In the genomic region with DNA sequence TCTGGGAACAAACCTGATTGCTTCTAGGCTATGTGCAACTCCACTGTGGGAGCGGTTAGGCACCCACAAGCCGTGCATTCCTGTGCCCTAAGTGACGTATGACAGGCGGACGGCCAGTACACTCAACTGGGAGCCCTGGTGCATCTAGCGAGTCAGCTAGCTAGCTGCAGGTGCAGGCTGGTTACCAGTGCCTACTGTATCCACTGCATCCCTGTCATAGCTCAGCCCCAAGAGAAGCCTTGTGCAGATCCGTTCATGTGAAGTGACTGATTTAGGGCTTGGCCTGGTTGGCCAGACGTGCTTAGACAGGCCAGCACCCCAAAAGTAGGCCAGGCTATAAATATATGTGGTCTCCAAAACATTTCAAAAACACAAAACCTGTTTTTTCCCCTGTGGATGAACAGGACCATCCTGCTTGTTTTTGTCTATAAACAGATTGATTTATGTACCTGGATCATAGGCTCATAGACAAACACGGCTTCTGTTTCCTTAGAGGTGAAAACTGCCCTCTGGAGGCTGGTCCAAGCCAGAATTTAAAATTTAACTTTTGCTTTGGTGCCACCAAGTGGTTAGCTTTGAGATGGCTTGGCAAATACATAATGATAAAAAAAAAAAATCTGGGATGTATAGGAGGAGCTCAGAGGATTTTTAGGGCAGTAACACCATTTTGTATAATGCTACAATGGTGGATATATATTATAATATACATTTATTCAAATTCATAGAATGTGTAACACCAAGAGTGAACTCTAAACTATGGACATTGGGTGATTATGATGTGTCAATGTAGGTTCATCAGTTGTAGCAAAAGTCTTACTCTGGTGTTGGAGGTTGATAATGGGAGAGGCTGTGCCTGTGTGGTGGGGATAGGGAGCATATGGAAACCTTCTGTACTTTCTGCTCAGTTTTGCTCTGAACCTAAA, we compare ENCODE assay signal across 8 cellular contexts.
DNase-seq lines count a peak whose midpoint lies in the region; ATAC-seq and TF ChIP-seq lines count a peak whose summit lies in the region.

No MANE protein-coding gene starts in this region.

- TF ChIP-seq RAD21 in SK-N-SH (IDR thresholded peaks at IDR 0.05; ENCODE audit: low read length) = peak; percentile 96

- no peaks in the 10 kb centered on the region for H3K9me2 ChIP-seq in SK-N-SH

- no peak overlapping the region for H3K9ac ChIP-seq in SK-N-SH
- H3K9ac ChIP-seq in skeletal muscle satellite cell (ENCODE audit: low read depth, low read length) = peak overlapping the region; percentile 27

- H3K27me3 ChIP-seq in SK-N-SH (ENCODE audit: insufficient read depth) (no peaks in the 10 kb centered on the region), skeletal muscle satellite cell (ENCODE audit: control insufficient read depth, insufficient read depth, low read length) (no peaks in the 10 kb centered on the region)

- TF ChIP-seq EP300 in SK-N-SH (IDR thresholded peaks at IDR 0.05; ENCODE audit: borderline replicate concordance in 1 of 2, low read depth in 1 of 2, low read length in 1 of 2) = no peak

- H3K4me2 ChIP-seq in SK-N-SH (no peak overlapping the region), skeletal muscle satellite cell (ENCODE audit: low read length) (peak overlapping the region; percentile 45)

- WGBS in SK-N-SH (ENCODE audit: low lambda C conversion rate) = 69% methylated on average over 4 of the region's 9 CpGs

- H3K27ac ChIP-seq in SK-N-SH (ENCODE audit: low read depth in 2 of 2, low read length in 1 of 2) = no peak overlapping the region

- ATAC-seq in HG02610 (IDR thresholded peaks at IDR 0.05; ENCODE audit: unreplicated experiment) = peak; percentile 89
- peak; percentile 81 for ATAC-seq in left ventricle myocardium superior

- CTCF ChIA-PET in SK-N-SH (lab: Yijun Ruan, JAX) = interaction anchor here (0.6 to 2.7 kb wide), 29 partner anchors 9 to 1186 kb away, joined by 3 to 22 read pairs (median 4); a partner anchor contains a TSS

- H3F3A ChIP-seq in SK-N-SH (replicated peaks; ENCODE audit: insufficient read depth) = no peaks in the 10 kb centered on the region

- intact Hi-C loops in left ventricle myocardium superior (cut with micrococcal nuclease) = loop anchor here (5.0 kb wide), 1 partner anchor 137 kb away; a partner anchor contains a TSS

- peak; percentile 98 for TF ChIP-seq CTCF in SK-N-SH (IDR thresholded peaks at IDR 0.05)

- H3K9me3 ChIP-seq in SK-N-SH (no peaks in the 10 kb centered on the region), skeletal muscle satellite cell (replicated peaks; ENCODE audit: low read length) (no peaks in the 10 kb centered on the region)

- no peaks in the 10 kb centered on the region for H4K20me1 ChIP-seq in SK-N-SH (ENCODE audit: insufficient read depth)

- H3K79me2 ChIP-seq in SK-N-SH (ENCODE audit: insufficient read depth) = no peaks in the 10 kb centered on the region

- POLR2A ChIA-PET in SK-N-SH (lab: Yijun Ruan, JAX) = interaction anchor here (1.2 kb wide), 1 partner anchor 109 kb away, joined by 5 read pairs; a partner anchor contains a TSS

- peak; percentile 40 for DNase-seq in SIG-M5 treated with dmso at 0.1 percent for 504 hours (lab: John Stamatoyannopoulos, UW; ENCODE audit: unreplicated experiment)
- no peak for DNase-seq in SIG-M5 (lab: John Stamatoyannopoulos, UW)
- peak; percentile 83 for DNase-seq in NAMALWA (ENCODE audit: low spot score)
- DNase-seq in SK-N-SH = peak; percentile 54
- peak in 36 of 56 donors; percentile 0 to 71 (median 19) for DNase-seq in amygdala (lab: John Stamatoyannopoulos, UW)
- peak; percentile 32 for DNase-seq in left ventricle myocardium superior

- peaks cover 3 to 4% of the 10 kb centered on the region in 2 experiments; a peak in 1 of 4 replicates for H3K4me1 ChIP-seq in SK-N-SH (ENCODE audit: control insufficient read depth in 1 of 2, insufficient read depth in 2 of 2, low read depth in 1 of 2, low read length in 1 of 2)
- H3K4me1 ChIP-seq in skeletal muscle satellite cell (ENCODE audit: control insufficient read depth, insufficient read depth, low read length) = peaks cover 7% of the 10 kb centered on the region

- H2AFZ ChIP-seq in SK-N-SH (ENCODE audit: low read depth) = no peak overlapping the region

- H3K36me3 ChIP-seq in SK-N-SH (replicated peaks in 1 of 2; ENCODE audit: control insufficient read depth in 1 of 2, insufficient read depth in 2 of 2, low read length in 1 of 2) (no peaks in the 10 kb centered on the region), skeletal muscle satellite cell (ENCODE audit: insufficient read depth, low read length) (no peaks in the 10 kb centered on the region)

- H3K4me3 ChIP-seq in SK-N-SH (ENCODE audit: low read depth in 2 of 2, low read length in 1 of 2) = no peak overlapping the region; a peak in 1 of 4 replicates
- H3K4me3 ChIP-seq in skeletal muscle satellite cell (ENCODE audit: low read length) = peak overlapping the region; percentile 2

TF ChIP-seq in SK-N-SH, 30 proteins besides CTCF, POLR2A, EP300 and RAD21:
- TF ChIP-seq RXRA (IDR thresholded peaks at IDR 0.05; ENCODE audit: borderline replicate concordance, low read depth) (no peak), SMC3 (IDR thresholded peaks at IDR 0.05; ENCODE audit: low read depth, low read length) (peak; percentile 94), CHD2 (IDR thresholded peaks at IDR 0.05; ENCODE audit: low read length, partially characterized antibody) (peak; percentile 22), ELF1 (IDR thresholded peaks at IDR 0.05) (no peak), JUND (IDR thresholded peaks at IDR 0.05) (no peak), FOSL2 (IDR thresholded peaks at IDR 0.05; ENCODE audit: borderline replicate concordance, low read depth) (peak; percentile 6; the same call in 1 of the 2 replicates), FOXJ3 (CRISPR knock-in tag; IDR thresholded peaks at IDR 0.05) (no peak), FOXM1 (IDR thresholded peaks at IDR 0.05; ENCODE audit: low read depth) (no peak), NFIC (IDR thresholded peaks at IDR 0.05; ENCODE audit: borderline replicate concordance) (peak; percentile 33; the same call in 1 of the 2 replicates), RCOR1 (IDR thresholded peaks at IDR 0.05; ENCODE audit: low read length) (no peak)
- TF ChIP-seq, protein P1, sequence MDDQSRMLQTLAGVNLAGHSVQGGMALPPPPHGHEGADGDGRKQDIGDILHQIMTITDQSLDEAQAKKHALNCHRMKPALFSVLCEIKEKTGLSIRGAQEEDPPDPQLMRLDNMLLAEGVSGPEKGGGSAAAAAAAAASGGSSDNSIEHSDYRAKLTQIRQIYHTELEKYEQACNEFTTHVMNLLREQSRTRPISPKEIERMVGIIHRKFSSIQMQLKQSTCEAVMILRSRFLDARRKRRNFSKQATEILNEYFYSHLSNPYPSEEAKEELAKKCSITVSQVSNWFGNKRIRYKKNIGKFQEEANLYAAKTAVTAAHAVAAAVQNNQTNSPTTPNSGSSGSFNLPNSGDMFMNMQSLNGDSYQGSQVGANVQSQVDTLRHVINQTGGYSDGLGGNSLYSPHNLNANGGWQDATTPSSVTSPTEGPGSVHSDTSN (IDR thresholded peaks at IDR 0.05) = no peak; the same call in 1 of the 2 replicates
- TF ChIP-seq, protein P2, sequence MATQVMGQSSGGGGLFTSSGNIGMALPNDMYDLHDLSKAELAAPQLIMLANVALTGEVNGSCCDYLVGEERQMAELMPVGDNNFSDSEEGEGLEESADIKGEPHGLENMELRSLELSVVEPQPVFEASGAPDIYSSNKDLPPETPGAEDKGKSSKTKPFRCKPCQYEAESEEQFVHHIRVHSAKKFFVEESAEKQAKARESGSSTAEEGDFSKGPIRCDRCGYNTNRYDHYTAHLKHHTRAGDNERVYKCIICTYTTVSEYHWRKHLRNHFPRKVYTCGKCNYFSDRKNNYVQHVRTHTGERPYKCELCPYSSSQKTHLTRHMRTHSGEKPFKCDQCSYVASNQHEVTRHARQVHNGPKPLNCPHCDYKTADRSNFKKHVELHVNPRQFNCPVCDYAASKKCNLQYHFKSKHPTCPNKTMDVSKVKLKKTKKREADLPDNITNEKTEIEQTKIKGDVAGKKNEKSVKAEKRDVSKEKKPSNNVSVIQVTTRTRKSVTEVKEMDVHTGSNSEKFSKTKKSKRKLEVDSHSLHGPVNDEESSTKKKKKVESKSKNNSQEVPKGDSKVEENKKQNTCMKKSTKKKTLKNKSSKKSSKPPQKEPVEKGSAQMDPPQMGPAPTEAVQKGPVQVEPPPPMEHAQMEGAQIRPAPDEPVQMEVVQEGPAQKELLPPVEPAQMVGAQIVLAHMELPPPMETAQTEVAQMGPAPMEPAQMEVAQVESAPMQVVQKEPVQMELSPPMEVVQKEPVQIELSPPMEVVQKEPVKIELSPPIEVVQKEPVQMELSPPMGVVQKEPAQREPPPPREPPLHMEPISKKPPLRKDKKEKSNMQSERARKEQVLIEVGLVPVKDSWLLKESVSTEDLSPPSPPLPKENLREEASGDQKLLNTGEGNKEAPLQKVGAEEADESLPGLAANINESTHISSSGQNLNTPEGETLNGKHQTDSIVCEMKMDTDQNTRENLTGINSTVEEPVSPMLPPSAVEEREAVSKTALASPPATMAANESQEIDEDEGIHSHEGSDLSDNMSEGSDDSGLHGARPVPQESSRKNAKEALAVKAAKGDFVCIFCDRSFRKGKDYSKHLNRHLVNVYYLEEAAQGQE (IDR thresholded peaks at IDR 0.05; ENCODE audit: low read depth, low read length) = no peak
